ENCODE assay signal across 12 cellular contexts in the genomic region with DNA sequence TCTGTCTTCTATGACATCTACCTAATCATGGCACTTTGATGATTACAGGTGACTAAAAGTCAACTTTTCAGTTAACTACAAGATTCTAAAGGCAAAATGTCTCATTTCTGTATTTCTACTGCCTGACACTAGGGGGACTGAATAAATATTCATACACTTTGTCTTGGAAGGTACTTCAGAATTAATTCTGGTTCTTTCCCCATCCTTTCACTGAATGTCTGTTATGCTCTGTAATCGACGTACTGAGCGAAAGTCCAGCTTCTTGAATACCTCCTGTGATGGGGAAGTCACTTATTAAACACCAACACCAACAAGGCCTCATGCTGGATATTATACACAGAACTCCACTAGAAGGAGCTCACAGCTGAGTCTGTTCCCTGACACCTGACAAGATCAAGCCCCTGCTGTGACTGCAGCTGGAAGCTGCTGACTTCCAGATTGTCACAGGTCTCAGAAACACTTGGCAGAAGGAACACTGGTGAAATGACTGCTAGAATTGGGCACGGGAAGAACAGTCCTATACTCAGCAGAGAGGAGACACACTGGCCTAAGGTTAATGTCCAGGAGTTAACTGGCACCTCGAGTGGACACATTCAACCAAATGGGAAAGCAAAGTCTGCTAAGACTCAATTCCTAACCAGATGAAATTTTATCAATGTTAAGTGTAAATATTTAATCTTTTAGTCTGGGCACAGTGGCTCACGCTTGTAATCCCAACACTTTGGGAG. TPM values are rescaled to one million over a fixed set of nuclear protein-coding genes. Genes with fewer than 3 reads are reported as not detected.
A peak's percentile ranks its signal among the peaks of the same experiment; 100 is the strongest.
DNase-seq lines count a peak whose midpoint lies in the region; ATAC-seq and TF ChIP-seq lines count a peak whose summit lies in the region.
"Had no signal": no experiment of that assay in that cellular context is flagged by ENCODE, and none has a peak within 500 bp of the region (broad histone marks: within the 10 kb centered on the region; RNA-seq: fewer than 3 reads in every experiment).

No MANE protein-coding gene starts in this region.

- H3K4me3 ChIP-seq in HEK293 (ENCODE audit: low read depth, low read length) = no peak overlapping the region
- H3K4me3 ChIP-seq: psoas muscle, SK-N-MC had no signal

- no peaks in the 10 kb centered on the region for H3K4me1 ChIP-seq in HEK293 (ENCODE audit: control insufficient read depth, insufficient read depth, low read length)
- H3K4me1 ChIP-seq: psoas muscle had no signal

- H3K4me3 Mint-ChIP-seq in activated CD4-positive, alpha-beta memory T cell treated with anti-CD3 and anti-CD28 coated beads for 36 hours = no peak overlapping the region

- ATAC-seq in GM18498 (IDR thresholded peaks at IDR 0.05; ENCODE audit: unreplicated experiment) (no peak), GM18867 (IDR thresholded peaks at IDR 0.05; ENCODE audit: unreplicated experiment) (no peak)
- ATAC-seq: psoas muscle had no signal

- no peaks in the 10 kb centered on the region for H3K9me3 ChIP-seq in HEK293 (ENCODE audit: control insufficient read depth, insufficient read depth, low read depth, low read length)
- H3K9me3 ChIP-seq: psoas muscle had no signal

- H3K27ac ChIP-seq in C4-2B = no peak overlapping the region
- H3K27ac ChIP-seq in HEK293 (ENCODE audit: extremely low read depth, low read depth, low read length) = no peak overlapping the region
- H3K27ac ChIP-seq: psoas muscle, SK-N-MC had no signal

- POLR2A ChIA-PET in HEK293 (lab: Yijun Ruan, JAX) = no interaction called here
- POLR2A ChIA-PET in activated CD4-positive, alpha-beta memory T cell treated with anti-CD3 and anti-CD28 coated beads for 36 hours (lab: Charles Lee) = no interaction called here

- H3K36me3 Mint-ChIP-seq in activated CD4-positive, alpha-beta memory T cell treated with anti-CD3 and anti-CD28 coated beads for 36 hours = peaks cover 35% of the 10 kb centered on the region

- peak; percentile 43 for TF ChIP-seq CTCF in C4-2B (conservative IDR thresholded peaks at IDR 0.05)
- TF ChIP-seq CTCF in HEK293 (tag by site-specific recombination; IDR thresholded peaks at IDR 0.05) = peak; percentile 37

- no peaks in the 10 kb centered on the region for H3K9me3 Mint-ChIP-seq in activated CD4-positive, alpha-beta memory T cell treated with anti-CD3 and anti-CD28 coated beads for 36 hours

- H3K4me1 Mint-ChIP-seq in activated CD4-positive, alpha-beta memory T cell treated with anti-CD3 and anti-CD28 coated beads for 36 hours (ENCODE audit: low read depth) = peaks cover 11% of the 10 kb centered on the region

- peak; percentile 10 for DNase-seq in amniotic epithelial cell (ENCODE audit: low read depth)
- DNase-seq in iPS-NIHi7 (ENCODE audit: extremely low spot score) = peak; percentile 35
- no peak for DNase-seq in activated CD4-positive, alpha-beta memory T cell treated with anti-CD3 and anti-CD28 coated beads for 36 hours
- DNase-seq in central memory CD4-positive, alpha-beta T cell = no peak
- DNase-seq: activated T-cell treated with anti-CD3 and anti-CD28 coated beads, Interleukin-2, amount 50 U/mL, for 48 hours; GF-D8; psoas muscle had no signal

- CTCF ChIA-PET in HEK293 (lab: Yijun Ruan, JAX) = interaction anchor here (0.6 to 2.1 kb wide), 16 partner anchors 9 to 765 kb away, joined by 3 to 14 read pairs (median 3); partner anchors contain the start of gene ATMIN
- CTCF ChIA-PET in activated CD4-positive, alpha-beta memory T cell treated with anti-CD3 and anti-CD28 coated beads for 36 hours (lab: Charles Lee) = interaction anchor here (0.8 to 2.4 kb wide), 6 partner anchors 11 to 51 kb away, joined by 3 to 6 read pairs (median 4); no protein-coding TSS in a partner anchor

- peaks cover 4 to 6% of the 10 kb centered on the region in 2 experiments for H3K36me3 ChIP-seq in HEK293 (ENCODE audit: control insufficient read depth in 2 of 2, insufficient read depth in 1 of 2, low read length in 2 of 2)

- H3K27me3 Mint-ChIP-seq in activated CD4-positive, alpha-beta memory T cell treated with anti-CD3 and anti-CD28 coated beads for 36 hours = no peaks in the 10 kb centered on the region

- intact Hi-C loops in activated CD4-positive, alpha-beta memory T cell treated with anti-CD3 and anti-CD28 coated beads for 36 hours (cut with micrococcal nuclease) = no loop called here

- no peak overlapping the region for H3K27ac Mint-ChIP-seq in activated CD4-positive, alpha-beta memory T cell treated with anti-CD3 and anti-CD28 coated beads for 36 hours

TF ChIP-seq in HEK293, 187 proteins besides CTCF, POLR2A, EP300 and RAD21:
- TF ChIP-seq ZNF175 (tag by site-specific recombination; IDR thresholded peaks at IDR 0.05) = no peak
- TF ChIP-seq ZEB2 (tag by site-specific recombination; IDR thresholded peaks at IDR 0.05) = no peak
- TF ChIP-seq, protein P1, sequence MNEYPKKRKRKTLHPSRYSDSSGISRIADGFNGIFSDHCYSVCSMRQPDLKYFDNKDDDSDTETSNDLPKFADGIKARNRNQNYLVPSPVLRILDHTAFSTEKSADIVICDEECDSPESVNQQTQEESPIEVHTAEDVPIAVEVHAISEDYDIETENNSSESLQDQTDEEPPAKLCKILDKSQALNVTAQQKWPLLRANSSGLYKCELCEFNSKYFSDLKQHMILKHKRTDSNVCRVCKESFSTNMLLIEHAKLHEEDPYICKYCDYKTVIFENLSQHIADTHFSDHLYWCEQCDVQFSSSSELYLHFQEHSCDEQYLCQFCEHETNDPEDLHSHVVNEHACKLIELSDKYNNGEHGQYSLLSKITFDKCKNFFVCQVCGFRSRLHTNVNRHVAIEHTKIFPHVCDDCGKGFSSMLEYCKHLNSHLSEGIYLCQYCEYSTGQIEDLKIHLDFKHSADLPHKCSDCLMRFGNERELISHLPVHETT (tag by site-specific recombination; IDR thresholded peaks at IDR 0.05) = no peak
- TF ChIP-seq ZIC2 (tag by site-specific recombination; IDR thresholded peaks at IDR 0.05) = 0 out of 2 replicates have a peak, but pooled peaks have one; percentile 24
- no peak for TF ChIP-seq ZXDB (tag by site-specific recombination; IDR thresholded peaks at IDR 0.05)
TF ChIP-seq in HEK293: peak in this region for 1.

RNA-seq across cellular contexts. Expression of gene CMC2, which starts 31.9 kb away (rescaled TPM):
- total RNA-seq in activated CD4-positive, alpha-beta memory T cell treated with anti-CD3 and anti-CD28 coated beads for 36 hours = 100 to 1,000 TPM; 147 to 148 TPM

RNA-seq across cellular contexts. Expression of gene CENPN, which starts 32.2 kb away (rescaled TPM):
- total RNA-seq in activated CD4-positive, alpha-beta memory T cell treated with anti-CD3 and anti-CD28 coated beads for 36 hours = 10 to 100 TPM; 71.9 to 76.0 TPM

Comparison
In these comparisons a context has a peak if more than half of its experiments do, and no peak if none do; other contexts are left out.
1. DNase-seq: peak in amniotic epithelial cell (single experiment) and iPS-NIHi7 (single experiment); none in activated CD4-positive, alpha-beta memory T cell treated with anti-CD3 and anti-CD28 coated beads for 36 hours (single experiment) and central memory CD4-positive, alpha-beta T cell (single experiment).